In genomic region chr15:77118787-77119410, GRCh38 we compare ENCODE assay signal across 8 cellular contexts. TPM values are rescaled to one million over a fixed set of nuclear protein-coding genes. Genes with fewer than 3 reads are reported as not detected.
A peak's percentile ranks its signal among the peaks of the same experiment; 100 is the strongest.
DNase-seq lines count a peak whose midpoint lies in the region; ATAC-seq and TF ChIP-seq lines count a peak whose summit lies in the region.

No MANE protein-coding gene starts in this region.

- TF ChIP-seq CTCF in GM10266 (IDR thresholded peaks at IDR 0.05; ENCODE audit: control insufficient read depth, insufficient read depth, low read depth, missing control alignments) (peak; percentile 76), WTC11 (IDR thresholded peaks at IDR 0.05) (peak; percentile 35), nephron progenitor cell (IDR thresholded peaks at IDR 0.05) (peak; percentile 63)

- no peaks in the 10 kb centered on the region for H3K9me3 Mint-ChIP-seq in WTC11
- H3K9me3 Mint-ChIP-seq in nephron progenitor cell, result no peaks in the 10 kb centered on the region

- H3K27me3 Mint-ChIP-seq in WTC11 (ENCODE audit: low read depth) (no peaks in the 10 kb centered on the region), nephron progenitor cell (ENCODE audit: low read depth, poor library complexity) (peaks cover 9% of the 10 kb centered on the region)

- H3K27ac Mint-ChIP-seq in WTC11, result no peak overlapping the region
- H3K27ac Mint-ChIP-seq in nephron progenitor cell, result no peak overlapping the region

- peaks cover 6% of the 10 kb centered on the region; the same call in 1 of the 2 replicates for H3K36me3 Mint-ChIP-seq in WTC11
- H3K36me3 Mint-ChIP-seq in nephron progenitor cell (ENCODE audit: low read depth), result peaks cover 3% of the 10 kb centered on the region

- POLR2A ChIA-PET in WTC11 (lab: Charles Lee), result no interaction called here

- DNase-seq in AG08395 (ENCODE audit: low spot score), result peak; percentile 78
- DNase-seq in GM10266 (ENCODE audit: extremely low spot score), result peak; percentile 53
- peak; percentile 17 for DNase-seq in NCI-H2081 treated with DMSO at 0.1 percent for 48 hours (lab: John Stamatoyannopoulos, UW)
- DNase-seq in WTC11 (ENCODE audit: low spot score), result no peak
- DNase-seq in fibroblast of gingiva (ENCODE audit: low read depth), result peak; percentile 78
- DNase-seq in nephron progenitor cell, result no peak

- H3K4me3 Mint-ChIP-seq in WTC11 (no peak overlapping the region), nephron progenitor cell (no peak overlapping the region)

- ATAC-seq in WTC11 (peak; percentile 68), HG03571 (IDR thresholded peaks at IDR 0.05; ENCODE audit: unreplicated experiment) (no peak), GM18858 (IDR thresholded peaks at IDR 0.05; ENCODE audit: unreplicated experiment) (no peak)

- CTCF ChIA-PET in WTC11 (lab: Charles Lee), result interaction anchor here (0.8 to 5.8 kb wide), 25 partner anchors 9 to 702 kb away, joined by 3 to 93 read pairs (median 4); partner anchors contain the start of genes HMG20A and LINGO1

- H3K4me1 Mint-ChIP-seq in WTC11, result peaks cover 28% of the 10 kb centered on the region
- H3K4me1 Mint-ChIP-seq in nephron progenitor cell, result no peaks in the 10 kb centered on the region

TF ChIP-seq in WTC11, 78 proteins besides CTCF, POLR2A, EP300 and RAD21:
- TF ChIP-seq PRRX2 (CRISPR knock-in tag; IDR thresholded peaks at IDR 0.05) (no peak), FOXK1 (CRISPR knock-in tag; IDR thresholded peaks at IDR 0.05) (no peak), JUN (CRISPR knock-in tag; IDR thresholded peaks at IDR 0.05) (no peak), ZMAT4 (CRISPR knock-in tag; IDR thresholded peaks at IDR 0.05) (no peak), PRDM15 (CRISPR knock-in tag; IDR thresholded peaks at IDR 0.05) (no peak), TEAD1 (CRISPR knock-in tag; IDR thresholded peaks at IDR 0.05) (no peak), RELA (CRISPR knock-in tag; IDR thresholded peaks at IDR 0.05; ENCODE audit: borderline replicate concordance) (no peak)

RNA-seq across cellular contexts. Expression of gene TSPAN3, which starts 48.0 kb away (rescaled TPM):
- 84.9 to 101 TPM (median 93.4 TPM) in 3 replicates for total RNA-seq in WTC11 (2021)

Comparison
In these comparisons a context has a peak if more than half of its experiments do, and no peak if none do; other contexts are left out.
1. DNase-seq: peak in AG08395 (single experiment), GM10266 (single experiment), NCI-H2081 treated with DMSO at 0.1 percent for 48 hours (single experiment) and fibroblast of gingiva (single experiment); none in WTC11 (single experiment) and nephron progenitor cell (single experiment).
2. Peak in every context shown above with its lines, with median percentiles within 50 percentile points of each other: CTCF ChIP-seq.